In the genomic region with DNA sequence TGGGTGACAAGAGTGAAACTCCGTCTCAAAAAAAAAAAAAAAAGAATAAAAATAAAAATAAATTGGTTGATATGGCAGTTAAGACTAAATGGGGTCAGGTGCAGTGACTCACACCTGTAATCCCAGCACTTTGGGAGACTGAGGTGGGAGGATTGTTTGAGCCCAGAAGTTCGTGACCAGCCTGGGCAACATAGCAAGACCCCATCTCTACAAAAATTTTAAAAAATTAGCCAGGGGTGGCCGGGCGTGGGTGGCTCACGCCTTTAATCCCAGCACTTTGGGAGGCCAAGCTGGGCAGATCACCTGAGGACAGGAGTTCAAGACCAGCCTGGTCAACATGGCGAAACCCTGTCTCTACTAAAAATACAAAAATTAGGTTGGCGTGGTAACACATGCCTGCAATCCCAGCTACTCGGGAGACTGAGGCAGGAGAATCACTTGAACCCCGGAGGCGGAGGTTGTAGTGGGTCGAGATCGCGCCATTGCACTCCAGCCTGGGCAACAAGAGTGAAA, we compare ENCODE assay signal across 8 cellular contexts. TPM values are rescaled to one million over a fixed set of nuclear protein-coding genes. Genes with fewer than 3 reads are reported as not detected.
DNase-seq lines count a peak whose midpoint lies in the region; ATAC-seq, FAIRE-seq and TF ChIP-seq lines count a peak whose summit lies in the region.
"Not testable (repeated sequence)": the region's sequence is repeated elsewhere in the genome, so short reads cannot be mapped to it uniquely, and the experiment has no call there.

No MANE protein-coding gene starts in this region.

- H3K9me3 Mint-ChIP-seq in CD14-positive monocyte; T-helper 2 cell treated with Interferon-gamma antibody and Interleukin-4, amounts not matched to agents 5 μg/mL and 100 μg/mL, for 36 hours; astrocyte (ENCODE audit: unreplicated experiment); neural progenitor cell: not testable (repeated sequence)

- not testable (repeated sequence) for H3K27me3 Mint-ChIP-seq in CD14-positive monocyte (ENCODE audit: low read depth in 3 of 3); T-helper 2 cell treated with Interferon-gamma antibody and Interleukin-4, amounts not matched to agents 5 μg/mL and 100 μg/mL, for 36 hours (ENCODE audit: low read depth); astrocyte (ENCODE audit: low read depth, unreplicated experiment); neural progenitor cell (ENCODE audit: insufficient read depth, low read depth)

- not testable (repeated sequence) for H4K20me1 ChIP-seq in astrocyte (ENCODE audit: insufficient read depth, low read length); neural progenitor cell (ENCODE audit: low read depth)

- H3K4me3 ChIP-seq in HUES64 (ENCODE audit: low read length) (peak overlapping the region; percentile 75), astrocyte (ENCODE audit: insufficient read depth, low read depth, low read length) (peak overlapping the region; percentile 87), neural progenitor cell (peak overlapping the region; percentile 74), stomach smooth muscle (ENCODE audit: low read length in 2 of 2) (peak overlapping the region; percentile 79 to 98)

- peak overlapping the region; percentile 88 for H2AFZ ChIP-seq in astrocyte (ENCODE audit: low read depth, low read length)
- H2AFZ ChIP-seq in neural progenitor cell (replicated peaks) = not testable (repeated sequence)

- H3K4me3 Mint-ChIP-seq in CD14-positive monocyte = peak overlapping the region; percentile 96 to 98
- peak overlapping the region; percentile 97 for H3K4me3 Mint-ChIP-seq in T-helper 2 cell treated with Interferon-gamma antibody and Interleukin-4, amounts not matched to agents 5 μg/mL and 100 μg/mL, for 36 hours
- H3K4me3 Mint-ChIP-seq in astrocyte (ENCODE audit: unreplicated experiment) = peak overlapping the region; percentile 84
- peak overlapping the region; percentile 98 for H3K4me3 Mint-ChIP-seq in neural progenitor cell

- FAIRE-seq in astrocyte (lab: Jason Lieb, UNC) = not testable (repeated sequence)

- not testable (repeated sequence) for H3K4me1 ChIP-seq in HUES64 (ENCODE audit: insufficient read depth, low read length); neural progenitor cell
- H3K4me1 ChIP-seq in astrocyte (ENCODE audit: insufficient read depth, low read length) (peaks cover 13% of the 10 kb centered on the region), stomach smooth muscle (ENCODE audit: control insufficient read depth, insufficient read depth, low read length) (peaks cover 12% of the 10 kb centered on the region)

- peaks cover 24% of the 10 kb centered on the region for H3K79me2 ChIP-seq in astrocyte (ENCODE audit: insufficient read depth, low read length)
- H3K79me2 ChIP-seq in neural progenitor cell (ENCODE audit: low read depth) = peaks cover 37% of the 10 kb centered on the region

- peak overlapping the region; percentile 41 for H3K9ac ChIP-seq in HUES64 (ENCODE audit: low read depth, low read length)
- peak overlapping the region; percentile 84 for H3K9ac ChIP-seq in astrocyte (ENCODE audit: low read length)
- H3K9ac ChIP-seq in neural progenitor cell = not testable (repeated sequence)
- H3K9ac ChIP-seq in stomach smooth muscle (ENCODE audit: low read length in 2 of 2) = peak overlapping the region; percentile 78 to 81

- peaks cover 11% of the 10 kb centered on the region for H3F3A ChIP-seq in neural progenitor cell (ENCODE audit: low read depth)

- peak; percentile 2 for ATAC-seq in left colon

- H3K27ac ChIP-seq in HUES64 (ENCODE audit: low read depth, low read length) (peak overlapping the region; percentile 13; the same call in 1 of the 2 replicates), astrocyte (ENCODE audit: low read depth, low read length) (peak overlapping the region; percentile 55), epithelial cell of prostate (peak overlapping the region; percentile 55), stomach smooth muscle (ENCODE audit: low read length) (peak overlapping the region; percentile 49)
- not testable (repeated sequence) for H3K27ac ChIP-seq in neural progenitor cell

- not testable (repeated sequence) for DNase-seq in CD14-positive monocyte (ENCODE audit: low spot score); T-helper 2 cell treated with Interferon-gamma antibody and Interleukin-4, amounts not matched to agents 5 μg/mL and 100 μg/mL, for 36 hours (ENCODE audit: low spot score); astrocyte (ENCODE audit: low read depth); epithelial cell of prostate (ENCODE audit: low read depth, low spot score); left colon; neural progenitor cell (ENCODE audit: low spot score)

- intact Hi-C loops in CD14-positive monocyte (cut with micrococcal nuclease) = loop anchor here in 1 of 2 donors (10.0 kb wide), 1 partner anchor 864 kb away; a partner anchor contains a TSS
- intact Hi-C loops in left colon (cut with DNase I, micrococcal nuclease) = not testable (repeated sequence)

- H3K27me3 ChIP-seq in HUES64 (ENCODE audit: insufficient read depth, low read length); astrocyte (ENCODE audit: insufficient read depth, low read length); neural progenitor cell; stomach smooth muscle (ENCODE audit: control insufficient read depth in 1 of 2, insufficient read depth in 2 of 2, low read length in 2 of 2): not testable (repeated sequence)

- 88% methylated on average over 12 of the region's 13 CpGs for WGBS in HUES64

- H3K9me3 ChIP-seq in HUES64 (ENCODE audit: insufficient read depth, low read depth, low read length); astrocyte (ENCODE audit: insufficient read depth, low read depth, low read length); neural progenitor cell (ENCODE audit: low read depth); stomach smooth muscle (ENCODE audit: control insufficient read depth in 2 of 2, low read length in 2 of 2): not testable (repeated sequence)

- peak overlapping the region; percentile 93 for H3K4me2 ChIP-seq in astrocyte (ENCODE audit: low read length)
- peak overlapping the region; percentile 75 for H3K4me2 ChIP-seq in neural progenitor cell

- peak overlapping the region; percentile 89 to 97 (median 96) for H3K27ac Mint-ChIP-seq in CD14-positive monocyte
- H3K27ac Mint-ChIP-seq in T-helper 2 cell treated with Interferon-gamma antibody and Interleukin-4, amounts not matched to agents 5 μg/mL and 100 μg/mL, for 36 hours = peak overlapping the region; percentile 97
- H3K27ac Mint-ChIP-seq in astrocyte (ENCODE audit: unreplicated experiment); neural progenitor cell: not testable (repeated sequence)

- not testable (repeated sequence) for H3K4me1 Mint-ChIP-seq in CD14-positive monocyte; astrocyte (ENCODE audit: low read depth, unreplicated experiment)
- H3K4me1 Mint-ChIP-seq in T-helper 2 cell treated with Interferon-gamma antibody and Interleukin-4, amounts not matched to agents 5 μg/mL and 100 μg/mL, for 36 hours (ENCODE audit: low read depth) = peaks cover 20% of the 10 kb centered on the region
- H3K4me1 Mint-ChIP-seq in neural progenitor cell = peaks cover 15% of the 10 kb centered on the region

- peaks cover 12 to 17% of the 10 kb centered on the region in 2 donors for H3K36me3 Mint-ChIP-seq in CD14-positive monocyte
- peaks cover 23% of the 10 kb centered on the region for H3K36me3 Mint-ChIP-seq in T-helper 2 cell treated with Interferon-gamma antibody and Interleukin-4, amounts not matched to agents 5 μg/mL and 100 μg/mL, for 36 hours (ENCODE audit: low read depth)
- not testable (repeated sequence) for H3K36me3 Mint-ChIP-seq in astrocyte (ENCODE audit: low read depth, unreplicated experiment); neural progenitor cell

- TF ChIP-seq CTCF in CD14-positive monocyte (IDR thresholded peaks at IDR 0.05); astrocyte (IDR thresholded peaks at IDR 0.05; ENCODE audit: insufficient read depth, low read depth, low read length); neural progenitor cell (IDR thresholded peaks at IDR 0.05): not testable (repeated sequence)

- H3K36me3 ChIP-seq in HUES64 (ENCODE audit: insufficient read depth, low read length) = peaks cover 20% of the 10 kb centered on the region
- H3K36me3 ChIP-seq in astrocyte (ENCODE audit: insufficient read depth, low read length); neural progenitor cell; stomach smooth muscle (ENCODE audit: control insufficient read depth in 2 of 2, insufficient read depth in 2 of 2, low read length in 2 of 2): not testable (repeated sequence)

RNA-seq across cellular contexts. Expression of a gene that starts 1.1 kb away (rescaled TPM):
- polyA plus RNA-seq in CD14-positive monocyte = 10 to 100 TPM in 1 of 2 donors, 1 to 10 TPM in 1; 7.4 to 10.5 TPM
- polyA plus RNA-seq in HUES64 (2013, experiment 1 of 2) = 18.8 TPM
- polyA plus RNA-seq in HUES64 (2013, experiment 2 of 2) = 19.8 TPM
- total RNA-seq in astrocyte (12.1 and 12.6 TPM in 2 replicates), left colon (10 to 100 TPM; 12.9 to 13.3 TPM), neural progenitor cell (ENCODE audit: low replicate concordance) (42.9 and 59.0 TPM in 2 replicates)

RNA-seq across cellular contexts. Expression of a gene that starts 8.9 kb away (rescaled TPM):
- polyA plus RNA-seq in CD14-positive monocyte = 1 to 10 TPM in 1 of 2 donors, under 1 TPM in 1; 0.61 to 1.8 TPM
- polyA plus RNA-seq in HUES64 (2013, experiment 1 of 2) = 45.7 TPM
- 44.1 TPM for polyA plus RNA-seq in HUES64 (2013, experiment 2 of 2)
- 34.8 and 35.7 TPM in 2 replicates for total RNA-seq in astrocyte
- total RNA-seq in left colon = 10 to 100 TPM; 21.6 to 25.7 TPM
- total RNA-seq in neural progenitor cell (ENCODE audit: low replicate concordance) = 34.5 and 40.7 TPM in 2 replicates
